In genomic region chr11:64894070-64894811, GRCh38 we compare ENCODE assay signal across 8 cellular contexts. TPM values are rescaled to one million over a fixed set of nuclear protein-coding genes. Genes with fewer than 3 reads are reported as not detected.
DNase-seq lines count a peak whose midpoint lies in the region; ATAC-seq and TF ChIP-seq lines count a peak whose summit lies in the region.

No MANE protein-coding gene starts in this region.

- no peaks in the 10 kb centered on the region for H4K20me1 ChIP-seq in DND-41 (ENCODE audit: insufficient read depth, low read length)

- POLR2A ChIA-PET in HEK293T (lab: Yijun Ruan, JAX), result no interaction called here

- 42% methylated on average over 12 of the region's 14 CpGs for WGBS in mesenchymal stem cell

- peaks cover 29% of the 10 kb centered on the region for H3K36me3 ChIP-seq in DND-41 (ENCODE audit: insufficient read depth, low read length)
- H3K36me3 ChIP-seq in mesenchymal stem cell (ENCODE audit: control insufficient read depth in 1 of 2, insufficient read depth in 2 of 2, low read depth in 1 of 2, low read length in 2 of 2), result peaks cover 43 to 46% of the 10 kb centered on the region in 2 experiments

- H3K4me3 ChIP-seq in DND-41 (ENCODE audit: low read depth in 1 of 2, low read length in 2 of 2) (no peak overlapping the region), coronary artery (no peak overlapping the region), mesenchymal stem cell (ENCODE audit: insufficient read depth in 1 of 2, low read depth in 1 of 2, low read length in 2 of 2) (no peak overlapping the region)

- peak; percentile 98 for ATAC-seq in DND-41 (ENCODE audit: insufficient read depth, low read depth)
- ATAC-seq in GM18858 (IDR thresholded peaks at IDR 0.05; ENCODE audit: unreplicated experiment), result no peak

- H3K4me3 Mint-ChIP-seq in activated CD4-positive, alpha-beta T cell treated with anti-CD3 and anti-CD28 coated beads, Interleukin-2, amount 10 ng/mL, durations not matched to agents 24 days and 14 days, result no peak overlapping the region

- no peak overlapping the region for H3K27ac ChIP-seq in DND-41 (ENCODE audit: low read length)
- H3K27ac ChIP-seq in coronary artery, result no peak overlapping the region
- no peak overlapping the region for H3K27ac ChIP-seq in mesenchymal stem cell (ENCODE audit: low read length, poor library complexity, severe bottlenecking)

- H3K27me3 ChIP-seq in DND-41 (ENCODE audit: insufficient read depth, low read length, poor library complexity) (no peaks in the 10 kb centered on the region), mesenchymal stem cell (ENCODE audit: control insufficient read depth in 1 of 2, insufficient read depth in 1 of 2, low read length in 2 of 2) (no peaks in the 10 kb centered on the region)

- intact Hi-C loops in activated CD4-positive, alpha-beta T cell treated with anti-CD3 and anti-CD28 coated beads, Interleukin-2, amount 10 ng/mL, durations not matched to agents 24 days and 14 days (cut with micrococcal nuclease), result loop anchor here (1.0 kb wide), 1 partner anchor 47 kb away; no protein-coding TSS in a partner anchor

- H3K79me1 ChIP-seq in mesenchymal stem cell (replicated peaks; ENCODE audit: low read length, poor library complexity, severe bottlenecking), result no peaks in the 10 kb centered on the region

- H3K9ac ChIP-seq in DND-41 (ENCODE audit: low read depth, low read length) (no peak overlapping the region), mesenchymal stem cell (ENCODE audit: low read length) (no peak overlapping the region)

- peak overlapping the region in 1 of 2 experiments; percentile 68 for H2BK12ac ChIP-seq in mesenchymal stem cell (ENCODE audit: low read length in 2 of 2)

- CTCF ChIA-PET in HEK293T (lab: Yijun Ruan, JAX), result interaction anchor here (0.6 to 1.9 kb wide), 6 partner anchors 9 to 134 kb away, joined by 4 to 8 read pairs (median 5); partner anchors contain the start of gene CDC42BPG

- no peak overlapping the region for H2AK5ac ChIP-seq in mesenchymal stem cell (ENCODE audit: low read length, severe bottlenecking)

- H3K9me3 ChIP-seq in DND-41 (ENCODE audit: insufficient read depth, low read length, severe bottlenecking) (no peaks in the 10 kb centered on the region), mesenchymal stem cell (ENCODE audit: control insufficient read depth, low read length) (no peaks in the 10 kb centered on the region)

- no peak overlapping the region for H4K8ac ChIP-seq in mesenchymal stem cell (ENCODE audit: low read length)

- TF ChIP-seq CTCF in DND-41 (IDR thresholded peaks at IDR 0.05; ENCODE audit: borderline replicate concordance, extremely low read depth, low read length, poor library complexity, severe bottlenecking), result peak; percentile 98
- TF ChIP-seq CTCF in coronary artery (IDR thresholded peaks at IDR 0.05), result peak; percentile 91

- H3K23ac ChIP-seq in mesenchymal stem cell (ENCODE audit: low read length in 2 of 2), result no peak overlapping the region

- H3K4me2 ChIP-seq in DND-41 (ENCODE audit: insufficient read depth, low read length) (no peak overlapping the region; the same call in 1 of the 2 replicates), mesenchymal stem cell (ENCODE audit: low read length, poor library complexity, severe bottlenecking) (no peak overlapping the region)

- H2BK120ac ChIP-seq in mesenchymal stem cell (ENCODE audit: low read depth, low read length), result no peak overlapping the region

- no peak overlapping the region for H3K27ac Mint-ChIP-seq in activated CD4-positive, alpha-beta T cell treated with anti-CD3 and anti-CD28 coated beads, Interleukin-2, amount 10 ng/mL, durations not matched to agents 24 days and 14 days

- H2BK15ac ChIP-seq in mesenchymal stem cell (ENCODE audit: low read depth, poor library complexity, severe bottlenecking), result no peak overlapping the region

- H3K36me3 Mint-ChIP-seq in activated CD4-positive, alpha-beta T cell treated with anti-CD3 and anti-CD28 coated beads, Interleukin-2, amount 10 ng/mL, durations not matched to agents 24 days and 14 days (ENCODE audit: low read depth), result peaks cover 10% of the 10 kb centered on the region

- H2AFZ ChIP-seq in DND-41 (ENCODE audit: low read depth, low read length) (no peak overlapping the region), mesenchymal stem cell (ENCODE audit: low read depth, low read length) (peak overlapping the region; percentile 32)

- H3K14ac ChIP-seq in mesenchymal stem cell (ENCODE audit: low read length in 2 of 2), result peak overlapping the region in 1 of 2 experiments; percentile 37

- no peak overlapping the region for H2BK5ac ChIP-seq in mesenchymal stem cell (ENCODE audit: low read depth, low read length, poor library complexity, severe bottlenecking)

- H3K4me1 ChIP-seq in DND-41 (ENCODE audit: insufficient read depth, low read length), result no peaks in the 10 kb centered on the region
- H3K4me1 ChIP-seq in mesenchymal stem cell (ENCODE audit: control insufficient read depth, insufficient read depth, low read depth, low read length), result peaks cover 14% of the 10 kb centered on the region

- peak; percentile 89 for DNase-seq in DND-41
- DNase-seq in HEK293T (ENCODE audit: extremely low spot score), result peak; percentile 80
- DNase-seq in NCI-H460 (ENCODE audit: extremely low read depth, low read depth), result peak; percentile 65
- DNase-seq in activated CD4-positive, alpha-beta T cell treated with anti-CD3 and anti-CD28 coated beads, Interleukin-2, amount 10 ng/mL, durations not matched to agents 24 days and 14 days, result peak; percentile 97
- peak; percentile 85 for DNase-seq in coronary artery (ENCODE audit: low spot score)
- peak; percentile 66 for DNase-seq in mesenchymal stem cell
- DNase-seq in stimulated activated CD8-positive, alpha-beta memory T cell treated with anti-CD3 and anti-CD28 coated beads, Interleukin-15, amount 100 ng/mL, for 4 hours (ENCODE audit: low read depth in 2 of 2), result peak; percentile 74 to 80

- no peaks in the 10 kb centered on the region for H3K27me3 Mint-ChIP-seq in activated CD4-positive, alpha-beta T cell treated with anti-CD3 and anti-CD28 coated beads, Interleukin-2, amount 10 ng/mL, durations not matched to agents 24 days and 14 days

- H3K79me2 ChIP-seq in DND-41 (ENCODE audit: insufficient read depth, low read length), result no peaks in the 10 kb centered on the region

- H4K91ac ChIP-seq in mesenchymal stem cell (ENCODE audit: low read length), result no peak overlapping the region

- peaks cover 5% of the 10 kb centered on the region for H3K4me1 Mint-ChIP-seq in activated CD4-positive, alpha-beta T cell treated with anti-CD3 and anti-CD28 coated beads, Interleukin-2, amount 10 ng/mL, durations not matched to agents 24 days and 14 days

- H3K18ac ChIP-seq in mesenchymal stem cell (ENCODE audit: low read depth in 1 of 2, low read length in 2 of 2), result peak overlapping the region in 1 of 2 experiments; percentile 86

- H3K4ac ChIP-seq in mesenchymal stem cell (ENCODE audit: low read depth in 1 of 2, low read length in 2 of 2), result peak overlapping the region in 1 of 2 experiments; percentile 41

- no peaks in the 10 kb centered on the region for H3K9me3 Mint-ChIP-seq in activated CD4-positive, alpha-beta T cell treated with anti-CD3 and anti-CD28 coated beads, Interleukin-2, amount 10 ng/mL, durations not matched to agents 24 days and 14 days

TF ChIP-seq in HEK293T, 16 proteins besides CTCF, POLR2A, EP300 and RAD21:
- TF ChIP-seq BHLHE40 (IDR thresholded peaks at IDR 0.05; ENCODE audit: borderline replicate concordance), result no peak
- TF ChIP-seq HDGF (IDR thresholded peaks at IDR 0.05; ENCODE audit: borderline replicate concordance), result peak; percentile 72; the same call in 1 of the 2 replicates
TF ChIP-seq in HEK293T: peak in this region for 1.

RNA-seq across cellular contexts. Expression of gene EHD1, which starts 15.8 kb away (rescaled TPM):
- total RNA-seq in NCI-H460 (2014; rRNA removed; shearing (Covaris generic)), result 20.5 and 29.1 TPM in 2 replicates
- polyA plus RNA-seq in NCI-H460 (2014; cell fraction: nucleus; rRNA removed), result 22.9 and 28.6 TPM in 2 replicates
- total RNA-seq in activated CD4-positive, alpha-beta T cell treated with anti-CD3 and anti-CD28 coated beads, Interleukin-2, amount 10 ng/mL, durations not matched to agents 24 days and 14 days, result 93.0 and 101 TPM in 2 replicates
- polyA plus RNA-seq in mesenchymal stem cell (2013, experiment 1 of 2), result 57.6 TPM
- polyA plus RNA-seq in mesenchymal stem cell (2013, experiment 2 of 2), result 57.2 TPM

RNA-seq across cellular contexts. Expression of gene ATG2A, which starts 22.8 kb away (rescaled TPM):
- total RNA-seq in NCI-H460 (2014; rRNA removed; shearing (Covaris generic)), result 6.5 and 7.1 TPM in 2 replicates
- 10.5 and 15.9 TPM in 2 replicates for polyA plus RNA-seq in NCI-H460 (2014; cell fraction: nucleus; rRNA removed)
- total RNA-seq in activated CD4-positive, alpha-beta T cell treated with anti-CD3 and anti-CD28 coated beads, Interleukin-2, amount 10 ng/mL, durations not matched to agents 24 days and 14 days, result 22.5 and 23.1 TPM in 2 replicates
- 6.2 TPM for polyA plus RNA-seq in mesenchymal stem cell (2013, experiment 1 of 2)
- polyA plus RNA-seq in mesenchymal stem cell (2013, experiment 2 of 2), result 6.0 TPM

RNA-seq across cellular contexts. Expression of gene PPP2R5B, which starts 30.2 kb away (rescaled TPM):
- 6.8 and 9.7 TPM in 2 replicates for total RNA-seq in NCI-H460 (2014; rRNA removed; shearing (Covaris generic))
- 4.0 and 9.8 TPM in 2 replicates for polyA plus RNA-seq in NCI-H460 (2014; cell fraction: nucleus; rRNA removed)
- 11.4 and 16.7 TPM in 2 replicates for total RNA-seq in activated CD4-positive, alpha-beta T cell treated with anti-CD3 and anti-CD28 coated beads, Interleukin-2, amount 10 ng/mL, durations not matched to agents 24 days and 14 days
- 16.6 TPM for polyA plus RNA-seq in mesenchymal stem cell (2013, experiment 1 of 2)
- polyA plus RNA-seq in mesenchymal stem cell (2013, experiment 2 of 2), result 15.1 TPM

RNA-seq across cellular contexts. Expression of gene GPHA2, which starts 41.5 kb away (rescaled TPM):
- not detected in 2 replicates for total RNA-seq in NCI-H460 (2014; rRNA removed; shearing (Covaris generic))
- not detected in 2 replicates for polyA plus RNA-seq in NCI-H460 (2014; cell fraction: nucleus; rRNA removed)
- not detected in 2 replicates for total RNA-seq in activated CD4-positive, alpha-beta T cell treated with anti-CD3 and anti-CD28 coated beads, Interleukin-2, amount 10 ng/mL, durations not matched to agents 24 days and 14 days
- not detected for polyA plus RNA-seq in mesenchymal stem cell (2013, experiment 1 of 2)
- not detected for polyA plus RNA-seq in mesenchymal stem cell (2013, experiment 2 of 2)

RNA-seq across cellular contexts. Expression of gene CDC42BPG, which starts 49.8 kb away (rescaled TPM):
- 0.02 TPM in 1 of 2 replicates, not detected in the other for total RNA-seq in NCI-H460 (2014; rRNA removed; shearing (Covaris generic))
- polyA plus RNA-seq in NCI-H460 (2014; cell fraction: nucleus; rRNA removed), result 0.24 and 0.31 TPM in 2 replicates
- 0.05 TPM in 2 replicates for total RNA-seq in activated CD4-positive, alpha-beta T cell treated with anti-CD3 and anti-CD28 coated beads, Interleukin-2, amount 10 ng/mL, durations not matched to agents 24 days and 14 days
- polyA plus RNA-seq in mesenchymal stem cell (2013, experiment 1 of 2), result 0.26 TPM
- polyA plus RNA-seq in mesenchymal stem cell (2013, experiment 2 of 2), result 0.21 TPM
